1 cellular context compared by ENCODE assay signal in the genomic region with DNA sequence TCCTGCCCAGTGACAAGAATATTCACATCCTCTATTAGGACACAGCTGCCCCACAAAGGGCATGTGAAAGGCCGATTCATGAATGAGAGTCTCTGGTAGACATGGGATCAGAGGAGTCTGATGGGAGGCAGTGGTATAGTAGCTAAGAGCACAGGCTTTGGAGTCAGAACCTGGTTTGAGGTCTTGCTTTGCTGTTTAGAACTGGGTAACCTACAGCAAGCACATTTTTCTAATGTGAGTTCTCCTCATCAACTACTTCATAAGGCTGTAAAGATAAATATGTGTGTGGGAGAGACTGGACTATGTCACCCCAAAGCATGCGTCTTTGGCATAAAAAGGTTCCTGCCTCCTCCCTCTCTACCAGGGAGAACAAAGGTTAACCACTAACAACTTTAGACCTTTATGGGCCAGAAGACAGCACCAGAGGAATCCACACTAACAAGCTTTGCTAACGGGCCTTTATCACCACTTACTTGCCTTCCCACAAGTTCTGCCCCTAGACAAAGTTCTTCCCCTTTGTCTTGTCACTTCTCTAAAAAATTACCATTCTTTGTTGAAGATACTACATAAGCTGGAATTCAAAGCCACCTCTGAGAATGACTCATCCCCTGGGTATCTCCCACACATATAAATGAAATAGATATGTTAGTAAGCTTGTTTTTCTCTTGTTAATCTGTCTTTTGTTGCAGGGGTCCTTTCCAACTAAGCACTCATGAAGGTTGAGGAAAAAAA.
TF ChIP-seq lines count a peak whose summit lies in the region.

No MANE protein-coding gene starts in this region.

TF ChIP-seq in HepG2, 621 proteins besides CTCF, POLR2A, EP300 and RAD21 (continued from another document):
- TF ChIP-seq ZNF775 (CRISPR knock-in tag; IDR thresholded peaks at IDR 0.05; ENCODE audit: borderline replicate concordance) = 0 out of 2 replicates have a peak, but pooled peaks have one; percentile 5
- TF ChIP-seq ZNF615 (CRISPR knock-in tag; IDR thresholded peaks at IDR 0.05; ENCODE audit: borderline replicate concordance) = 0 out of 2 replicates have a peak, but pooled peaks have one; percentile 42
- TF ChIP-seq, protein P1, sequence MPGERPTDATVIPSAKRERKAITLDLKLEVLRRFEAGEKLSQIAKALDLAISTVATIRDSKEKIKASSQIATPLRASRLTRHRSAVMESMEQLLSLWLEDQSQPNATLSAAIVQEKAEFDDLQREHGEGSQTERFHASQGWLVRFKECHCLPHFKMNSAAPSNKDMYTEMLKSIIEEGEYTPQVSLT (CRISPR knock-in tag; IDR thresholded peaks at IDR 0.05; ENCODE audit: borderline replicate concordance, low read depth) = no peak
- TF ChIP-seq ZNF891 (CRISPR knock-in tag; IDR thresholded peaks at IDR 0.05) = no peak
- TF ChIP-seq, protein P2, sequence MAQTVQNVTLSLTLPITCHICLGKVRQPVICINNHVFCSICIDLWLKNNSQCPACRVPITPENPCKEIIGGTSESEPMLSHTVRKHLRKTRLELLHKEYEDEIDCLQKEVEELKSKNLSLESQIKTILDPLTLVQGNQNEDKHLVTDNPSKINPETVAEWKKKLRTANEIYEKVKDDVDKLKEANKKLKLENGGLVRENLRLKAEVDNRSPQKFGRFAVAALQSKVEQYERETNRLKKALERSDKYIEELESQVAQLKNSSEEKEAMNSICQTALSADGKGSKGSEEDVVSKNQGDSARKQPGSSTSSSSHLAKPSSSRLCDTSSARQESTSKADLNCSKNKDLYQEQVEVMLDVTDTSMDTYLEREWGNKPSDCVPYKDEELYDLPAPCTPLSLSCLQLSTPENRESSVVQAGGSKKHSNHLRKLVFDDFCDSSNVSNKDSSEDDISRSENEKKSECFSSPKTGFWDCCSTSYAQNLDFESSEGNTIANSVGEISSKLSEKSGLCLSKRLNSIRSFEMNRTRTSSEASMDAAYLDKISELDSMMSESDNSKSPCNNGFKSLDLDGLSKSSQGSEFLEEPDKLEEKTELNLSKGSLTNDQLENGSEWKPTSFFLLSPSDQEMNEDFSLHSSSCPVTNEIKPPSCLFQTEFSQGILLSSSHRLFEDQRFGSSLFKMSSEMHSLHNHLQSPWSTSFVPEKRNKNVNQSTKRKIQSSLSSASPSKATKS (CRISPR knock-in tag; IDR thresholded peaks at IDR 0.05) = peak; percentile 62; the same call in 1 of the 2 replicates
- TF ChIP-seq ZSCAN22 (CRISPR knock-in tag; IDR thresholded peaks at IDR 0.05) = 0 out of 2 replicates have a peak, but pooled peaks have one; percentile 53
- 0 out of 2 replicates have a peak, but pooled peaks have one; percentile 68 for TF ChIP-seq ZSCAN30 (CRISPR knock-in tag; IDR thresholded peaks at IDR 0.05)
- TF ChIP-seq, protein P3, sequence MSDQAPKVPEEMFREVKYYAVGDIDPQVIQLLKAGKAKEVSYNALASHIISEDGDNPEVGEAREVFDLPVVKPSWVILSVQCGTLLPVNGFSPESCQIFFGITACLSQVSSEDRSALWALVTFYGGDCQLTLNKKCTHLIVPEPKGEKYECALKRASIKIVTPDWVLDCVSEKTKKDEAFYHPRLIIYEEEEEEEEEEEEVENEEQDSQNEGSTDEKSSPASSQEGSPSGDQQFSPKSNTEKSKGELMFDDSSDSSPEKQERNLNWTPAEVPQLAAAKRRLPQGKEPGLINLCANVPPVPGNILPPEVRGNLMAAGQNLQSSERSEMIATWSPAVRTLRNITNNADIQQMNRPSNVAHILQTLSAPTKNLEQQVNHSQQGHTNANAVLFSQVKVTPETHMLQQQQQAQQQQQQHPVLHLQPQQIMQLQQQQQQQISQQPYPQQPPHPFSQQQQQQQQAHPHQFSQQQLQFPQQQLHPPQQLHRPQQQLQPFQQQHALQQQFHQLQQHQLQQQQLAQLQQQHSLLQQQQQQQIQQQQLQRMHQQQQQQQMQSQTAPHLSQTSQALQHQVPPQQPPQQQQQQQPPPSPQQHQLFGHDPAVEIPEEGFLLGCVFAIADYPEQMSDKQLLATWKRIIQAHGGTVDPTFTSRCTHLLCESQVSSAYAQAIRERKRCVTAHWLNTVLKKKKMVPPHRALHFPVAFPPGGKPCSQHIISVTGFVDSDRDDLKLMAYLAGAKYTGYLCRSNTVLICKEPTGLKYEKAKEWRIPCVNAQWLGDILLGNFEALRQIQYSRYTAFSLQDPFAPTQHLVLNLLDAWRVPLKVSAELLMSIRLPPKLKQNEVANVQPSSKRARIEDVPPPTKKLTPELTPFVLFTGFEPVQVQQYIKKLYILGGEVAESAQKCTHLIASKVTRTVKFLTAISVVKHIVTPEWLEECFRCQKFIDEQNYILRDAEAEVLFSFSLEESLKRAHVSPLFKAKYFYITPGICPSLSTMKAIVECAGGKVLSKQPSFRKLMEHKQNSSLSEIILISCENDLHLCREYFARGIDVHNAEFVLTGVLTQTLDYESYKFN (CRISPR knock-in tag; conservative IDR thresholded peaks at IDR 0.05) = peak; percentile 74
- no peak for TF ChIP-seq MAFK (conservative IDR thresholded peaks at IDR 0.05 in 1 of 2, IDR thresholded peaks at IDR 0.05 in 1 of 2; ENCODE audit: low read length in 2 of 2)
- TF ChIP-seq, protein P4, sequence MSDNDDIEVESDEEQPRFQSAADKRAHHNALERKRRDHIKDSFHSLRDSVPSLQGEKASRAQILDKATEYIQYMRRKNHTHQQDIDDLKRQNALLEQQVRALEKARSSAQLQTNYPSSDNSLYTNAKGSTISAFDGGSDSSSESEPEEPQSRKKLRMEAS (IDR thresholded peaks at IDR 0.05) = peak; percentile 37; the same call in 1 of the 2 replicates
- TF ChIP-seq, protein P5, sequence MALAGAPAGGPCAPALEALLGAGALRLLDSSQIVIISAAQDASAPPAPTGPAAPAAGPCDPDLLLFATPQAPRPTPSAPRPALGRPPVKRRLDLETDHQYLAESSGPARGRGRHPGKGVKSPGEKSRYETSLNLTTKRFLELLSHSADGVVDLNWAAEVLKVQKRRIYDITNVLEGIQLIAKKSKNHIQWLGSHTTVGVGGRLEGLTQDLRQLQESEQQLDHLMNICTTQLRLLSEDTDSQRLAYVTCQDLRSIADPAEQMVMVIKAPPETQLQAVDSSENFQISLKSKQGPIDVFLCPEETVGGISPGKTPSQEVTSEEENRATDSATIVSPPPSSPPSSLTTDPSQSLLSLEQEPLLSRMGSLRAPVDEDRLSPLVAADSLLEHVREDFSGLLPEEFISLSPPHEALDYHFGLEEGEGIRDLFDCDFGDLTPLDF (CRISPR knock-in tag; IDR thresholded peaks at IDR 0.05) = 0 out of 2 replicates have a peak, but pooled peaks have one; percentile 15
- TF ChIP-seq TSC22D2 (CRISPR knock-in tag; IDR thresholded peaks at IDR 0.05; ENCODE audit: borderline replicate concordance) = 0 out of 2 replicates have a peak, but pooled peaks have one; percentile 13
- TF ChIP-seq ZNF234 (CRISPR knock-in tag; conservative IDR thresholded peaks at IDR 0.05) = no peak
- TF ChIP-seq, protein P6, sequence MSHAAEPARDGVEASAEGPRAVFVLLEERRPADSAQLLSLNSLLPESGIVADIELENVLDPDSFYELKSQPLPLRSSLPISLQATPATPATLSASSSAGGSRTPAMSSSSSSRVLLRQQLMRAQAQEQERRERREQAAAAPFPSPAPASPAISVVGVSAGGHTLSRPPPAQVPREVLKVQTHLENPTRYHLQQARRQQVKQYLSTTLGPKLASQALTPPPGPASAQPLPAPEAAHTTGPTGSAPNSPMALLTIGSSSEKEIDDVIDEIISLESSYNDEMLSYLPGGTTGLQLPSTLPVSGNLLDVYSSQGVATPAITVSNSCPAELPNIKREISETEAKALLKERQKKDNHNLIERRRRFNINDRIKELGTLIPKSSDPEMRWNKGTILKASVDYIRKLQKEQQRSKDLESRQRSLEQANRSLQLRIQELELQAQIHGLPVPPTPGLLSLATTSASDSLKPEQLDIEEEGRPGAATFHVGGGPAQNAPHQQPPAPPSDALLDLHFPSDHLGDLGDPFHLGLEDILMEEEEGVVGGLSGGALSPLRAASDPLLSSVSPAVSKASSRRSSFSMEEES (CRISPR knock-in tag; IDR thresholded peaks at IDR 0.05) = peak; percentile 15; the same call in 1 of the 2 replicates
- no peak for TF ChIP-seq NFKBIZ (CRISPR knock-in tag; IDR thresholded peaks at IDR 0.05)
- TF ChIP-seq GATA4 (IDR thresholded peaks at IDR 0.05; ENCODE audit: borderline replicate concordance, low read depth) = no peak
- TF ChIP-seq, protein P7, sequence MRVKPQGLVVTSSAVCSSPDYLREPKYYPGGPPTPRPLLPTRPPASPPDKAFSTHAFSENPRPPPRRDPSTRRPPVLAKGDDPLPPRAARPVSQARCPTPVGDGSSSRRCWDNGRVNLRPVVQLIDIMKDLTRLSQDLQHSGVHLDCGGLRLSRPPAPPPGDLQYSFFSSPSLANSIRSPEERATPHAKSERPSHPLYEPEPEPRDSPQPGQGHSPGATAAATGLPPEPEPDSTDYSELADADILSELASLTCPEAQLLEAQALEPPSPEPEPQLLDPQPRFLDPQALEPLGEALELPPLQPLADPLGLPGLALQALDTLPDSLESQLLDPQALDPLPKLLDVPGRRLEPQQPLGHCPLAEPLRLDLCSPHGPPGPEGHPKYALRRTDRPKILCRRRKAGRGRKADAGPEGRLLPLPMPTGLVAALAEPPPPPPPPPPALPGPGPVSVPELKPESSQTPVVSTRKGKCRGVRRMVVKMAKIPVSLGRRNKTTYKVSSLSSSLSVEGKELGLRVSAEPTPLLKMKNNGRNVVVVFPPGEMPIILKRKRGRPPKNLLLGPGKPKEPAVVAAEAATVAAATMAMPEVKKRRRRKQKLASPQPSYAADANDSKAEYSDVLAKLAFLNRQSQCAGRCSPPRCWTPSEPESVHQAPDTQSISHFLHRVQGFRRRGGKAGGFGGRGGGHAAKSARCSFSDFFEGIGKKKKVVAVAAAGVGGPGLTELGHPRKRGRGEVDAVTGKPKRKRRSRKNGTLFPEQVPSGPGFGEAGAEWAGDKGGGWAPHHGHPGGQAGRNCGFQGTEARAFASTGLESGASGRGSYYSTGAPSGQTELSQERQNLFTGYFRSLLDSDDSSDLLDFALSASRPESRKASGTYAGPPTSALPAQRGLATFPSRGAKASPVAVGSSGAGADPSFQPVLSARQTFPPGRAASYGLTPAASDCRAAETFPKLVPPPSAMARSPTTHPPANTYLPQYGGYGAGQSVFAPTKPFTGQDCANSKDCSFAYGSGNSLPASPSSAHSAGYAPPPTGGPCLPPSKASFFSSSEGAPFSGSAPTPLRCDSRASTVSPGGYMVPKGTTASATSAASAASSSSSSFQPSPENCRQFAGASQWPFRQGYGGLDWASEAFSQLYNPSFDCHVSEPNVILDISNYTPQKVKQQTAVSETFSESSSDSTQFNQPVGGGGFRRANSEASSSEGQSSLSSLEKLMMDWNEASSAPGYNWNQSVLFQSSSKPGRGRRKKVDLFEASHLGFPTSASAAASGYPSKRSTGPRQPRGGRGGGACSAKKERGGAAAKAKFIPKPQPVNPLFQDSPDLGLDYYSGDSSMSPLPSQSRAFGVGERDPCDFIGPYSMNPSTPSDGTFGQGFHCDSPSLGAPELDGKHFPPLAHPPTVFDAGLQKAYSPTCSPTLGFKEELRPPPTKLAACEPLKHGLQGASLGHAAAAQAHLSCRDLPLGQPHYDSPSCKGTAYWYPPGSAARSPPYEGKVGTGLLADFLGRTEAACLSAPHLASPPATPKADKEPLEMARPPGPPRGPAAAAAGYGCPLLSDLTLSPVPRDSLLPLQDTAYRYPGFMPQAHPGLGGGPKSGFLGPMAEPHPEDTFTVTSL (CRISPR knock-in tag; IDR thresholded peaks at IDR 0.05; ENCODE audit: borderline replicate concordance) = peak; percentile 59; the same call in 1 of the 2 replicates
- TF ChIP-seq RBM22 (optimal IDR thresholded peaks at IDR 0.05; ENCODE audit: low read length) = peak; percentile 67
- TF ChIP-seq, protein P8, sequence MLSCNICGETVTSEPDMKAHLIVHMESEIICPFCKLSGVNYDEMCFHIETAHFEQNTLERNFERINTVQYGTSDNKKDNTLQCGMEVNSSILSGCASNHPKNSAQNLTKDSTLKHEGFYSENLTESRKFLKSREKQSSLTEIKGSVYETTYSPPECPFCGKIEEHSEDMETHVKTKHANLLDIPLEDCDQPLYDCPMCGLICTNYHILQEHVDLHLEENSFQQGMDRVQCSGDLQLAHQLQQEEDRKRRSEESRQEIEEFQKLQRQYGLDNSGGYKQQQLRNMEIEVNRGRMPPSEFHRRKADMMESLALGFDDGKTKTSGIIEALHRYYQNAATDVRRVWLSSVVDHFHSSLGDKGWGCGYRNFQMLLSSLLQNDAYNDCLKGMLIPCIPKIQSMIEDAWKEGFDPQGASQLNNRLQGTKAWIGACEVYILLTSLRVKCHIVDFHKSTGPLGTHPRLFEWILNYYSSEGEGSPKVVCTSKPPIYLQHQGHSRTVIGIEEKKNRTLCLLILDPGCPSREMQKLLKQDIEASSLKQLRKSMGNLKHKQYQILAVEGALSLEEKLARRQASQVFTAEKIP (CRISPR knock-in tag; IDR thresholded peaks at IDR 0.05; ENCODE audit: borderline replicate concordance) = no peak
- no peak for TF ChIP-seq ZFP36L1 (CRISPR knock-in tag; IDR thresholded peaks at IDR 0.05)
- TF ChIP-seq SIX1 (CRISPR knock-in tag; IDR thresholded peaks at IDR 0.05; ENCODE audit: borderline replicate concordance) = no peak
